ENCODE assay signal across 19 cellular contexts in the genomic region with DNA sequence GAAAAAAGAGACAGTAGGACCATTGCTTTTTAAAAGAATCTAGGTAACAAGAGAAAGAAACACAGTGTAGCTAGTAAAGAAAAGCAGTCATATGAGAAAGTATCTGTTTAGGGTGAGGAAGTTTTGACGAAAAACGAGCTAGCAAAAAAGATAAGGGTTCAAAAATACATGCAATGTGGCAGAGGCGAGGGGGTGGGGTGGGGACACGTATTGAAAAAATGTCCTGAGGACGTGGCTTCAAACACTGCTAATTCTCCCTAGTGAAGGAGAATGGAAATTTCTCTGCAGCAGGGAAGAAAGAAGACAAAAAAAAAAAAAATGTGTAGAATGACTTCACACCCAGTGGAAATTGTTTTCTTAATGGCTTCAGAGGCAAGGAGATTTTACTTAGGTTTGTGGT.
DNase-seq lines count a peak whose midpoint lies in the region; FAIRE-seq and TF ChIP-seq lines count a peak whose summit lies in the region.
"Had no signal": no experiment of that assay in that cellular context is flagged by ENCODE, and none has a peak within 500 bp of the region (broad histone marks: within the 10 kb centered on the region; RNA-seq: fewer than 3 reads in every experiment).

No MANE protein-coding gene starts in this region.

- no peak for DNase-seq in MCF 10A (ENCODE audit: unreplicated experiment)
- no peak for DNase-seq in breast epithelium (ENCODE audit: low spot score in 2 of 2)
- DNase-seq in adipocyte (ENCODE audit: low read depth), result no peak
- no peak for DNase-seq in keratinocyte (ENCODE audit: low read depth, low spot score)
- DNase-seq in suprapubic skin (ENCODE audit: low spot score in 2 of 2), result no peak
- DNase-seq in NCI-H748 treated with DMSO at 0.1 percent for 48 hours (lab: John Stamatoyannopoulos, UW), result no peak
- DNase-seq in DMS153 (lab: John Stamatoyannopoulos, UW), result no peak
- no peak for DNase-seq in immature natural killer cell
- DNase-seq: BE2C; CD4-positive, alpha-beta memory T cell; DMS79; KBM-7; NCI-H1092; NCI-H146; NCI-H510A treated with DMSO at 0.1 percent for 48 hours; SHP77 had no signal

- TF ChIP-seq CTCF in MCF 10A (IDR thresholded peaks at IDR 0.05; ENCODE audit: unreplicated experiment), result no peak
- TF ChIP-seq CTCF in breast epithelium (IDR thresholded peaks at IDR 0.05), result no peak
- TF ChIP-seq CTCF in keratinocyte (optimal IDR thresholded peaks at IDR 0.05 in 1 of 3, IDR thresholded peaks at IDR 0.05 in 1 of 3, conservative IDR thresholded peaks at IDR 0.05 in 1 of 3; ENCODE audit: extremely low read depth in 1 of 3, insufficient read depth in 2 of 3, low read length in 3 of 3), result no peak
- TF ChIP-seq CTCF in suprapubic skin (IDR thresholded peaks at IDR 0.05), result no peak

- no peak for TF ChIP-seq EP300 in suprapubic skin (IDR thresholded peaks at IDR 0.05)

- peak overlapping the region; percentile 77 for H3K4me2 ChIP-seq in keratinocyte (ENCODE audit: control insufficient read depth, extremely low read depth, insufficient read depth, low read depth, low read length)

- peak overlapping the region; percentile 28 for H3K9ac ChIP-seq in adipocyte (ENCODE audit: low read length)
- H3K9ac ChIP-seq in keratinocyte (ENCODE audit: control insufficient read depth, extremely low read depth, insufficient read depth, low read length), result no peak overlapping the region

- H3K36me3 ChIP-seq in breast epithelium (no peaks in the 10 kb centered on the region), adipocyte (ENCODE audit: control insufficient read depth, insufficient read depth, low read length, severe bottlenecking) (no peaks in the 10 kb centered on the region), keratinocyte (ENCODE audit: control insufficient read depth in 2 of 2, extremely low read depth in 1 of 2, insufficient read depth in 2 of 2, low read length in 2 of 2) (no peaks in the 10 kb centered on the region), suprapubic skin (no peaks in the 10 kb centered on the region)
- H3K36me3 ChIP-seq: BE2C had no signal

- H3K27ac Mint-ChIP-seq in MCF 10A (ENCODE audit: low read depth, unreplicated experiment), result peak overlapping the region; percentile 43
- H3K27ac Mint-ChIP-seq in immature natural killer cell, result no peak overlapping the region

- no peaks in the 10 kb centered on the region for H3K36me3 Mint-ChIP-seq in MCF 10A (ENCODE audit: insufficient read depth, unreplicated experiment)
- no peaks in the 10 kb centered on the region for H3K36me3 Mint-ChIP-seq in immature natural killer cell
- H3K36me3 Mint-ChIP-seq: CD4-positive, alpha-beta memory T cell had no signal

- H3K4me1 Mint-ChIP-seq in MCF 10A (ENCODE audit: insufficient read depth, unreplicated experiment), result peaks cover 19% of the 10 kb centered on the region
- no peaks in the 10 kb centered on the region for H3K4me1 Mint-ChIP-seq in immature natural killer cell
- H3K4me1 Mint-ChIP-seq: CD4-positive, alpha-beta memory T cell had no signal

- H3K79me2 ChIP-seq in keratinocyte (ENCODE audit: control insufficient read depth, insufficient read depth, low read length), result no peaks in the 10 kb centered on the region

- H3K27me3 ChIP-seq in breast epithelium, result no peaks in the 10 kb centered on the region
- H3K27me3 ChIP-seq in adipocyte (replicated peaks; ENCODE audit: control insufficient read depth, insufficient read depth, low read length), result no peaks in the 10 kb centered on the region
- no peaks in the 10 kb centered on the region for H3K27me3 ChIP-seq in keratinocyte (ENCODE audit: control insufficient read depth, extremely low read depth, insufficient read depth, low read length)
- no peaks in the 10 kb centered on the region for H3K27me3 ChIP-seq in suprapubic skin
- H3K27me3 ChIP-seq: BE2C had no signal

- H3K9me3 Mint-ChIP-seq in MCF 10A (ENCODE audit: unreplicated experiment), result no peaks in the 10 kb centered on the region
- peaks cover 5 to 23% (median 7%) of the 10 kb centered on the region in 6 donors for H3K9me3 Mint-ChIP-seq in immature natural killer cell

- H3K9me1 ChIP-seq in keratinocyte (ENCODE audit: control insufficient read depth, extremely low read depth, insufficient read depth, low read length), result no peaks in the 10 kb centered on the region

- H3K27me3 Mint-ChIP-seq in MCF 10A (ENCODE audit: insufficient read depth, unreplicated experiment) (no peaks in the 10 kb centered on the region), immature natural killer cell (ENCODE audit: low read depth in 3 of 3) (no peaks in the 10 kb centered on the region)
- H3K27me3 Mint-ChIP-seq: CD4-positive, alpha-beta memory T cell had no signal

- H3K4me3 Mint-ChIP-seq in MCF 10A (ENCODE audit: unreplicated experiment) (no peak overlapping the region), immature natural killer cell (no peak overlapping the region)
- H3K4me3 Mint-ChIP-seq: CD4-positive, alpha-beta memory T cell had no signal

- H3K4me3 ChIP-seq in breast epithelium (no peak overlapping the region), adipocyte (ENCODE audit: low read length) (no peak overlapping the region), keratinocyte (ENCODE audit: control insufficient read depth in 2 of 3, extremely low read depth in 1 of 3, insufficient read depth in 2 of 3, low read depth in 1 of 3, low read length in 3 of 3) (peak overlapping the region in 1 of 3 experiments; percentile 32), suprapubic skin (no peak overlapping the region)

- H3K9me3 ChIP-seq in breast epithelium, result no peaks in the 10 kb centered on the region
- H3K9me3 ChIP-seq in adipocyte (ENCODE audit: control insufficient read depth, low read length), result no peaks in the 10 kb centered on the region
- H3K9me3 ChIP-seq in keratinocyte (ENCODE audit: control insufficient read depth, low read depth, low read length), result no peaks in the 10 kb centered on the region
- H3K9me3 ChIP-seq in suprapubic skin, result no peaks in the 10 kb centered on the region
- H3K9me3 ChIP-seq: BE2C had no signal

- intact Hi-C loops in MCF 10A (cut with micrococcal nuclease), result no loop called here
- intact Hi-C loops in breast epithelium (cut with DNase I; ENCODE audit: low total_unique reads), result loop anchor here (10.0 kb wide), 1 partner anchor 1118 kb away; no protein-coding TSS in a partner anchor

- H2AFZ ChIP-seq in keratinocyte (ENCODE audit: control insufficient read depth, low read length), result no peak overlapping the region

- POLR2A ChIA-PET in MCF 10A (lab: Yijun Ruan, JAX), result interaction anchor here (0.6 kb wide), 1 partner anchor 74 kb away, joined by 4 read pairs; no protein-coding TSS in a partner anchor

- CTCF ChIA-PET in MCF 10A (lab: Yijun Ruan, JAX), result no interaction called here

- H3K27ac ChIP-seq in breast epithelium (no peak overlapping the region), keratinocyte (ENCODE audit: control insufficient read depth, insufficient read depth, low read length) (no peak overlapping the region), suprapubic skin (peak overlapping the region; percentile 19)
- H3K27ac ChIP-seq: 22Rv1 had no signal

- BruUV-seq in MCF 10A (replicated peaks; lab: Mats Ljungman, UMichigan), result no TSS peak

- no peak for FAIRE-seq in keratinocyte (lab: Jason Lieb, UNC)
- FAIRE-seq: G401.6, RCC 7860 had no signal

- dilution Hi-C loops in keratinocyte (cut with MboI; ENCODE audit: extremely low pct_ligation_motif_present, low sequenced_read_pairs), result no loop called here

- TF ChIP-seq POLR2A in breast epithelium (IDR thresholded peaks at IDR 0.05), result no peak
- no peak for TF ChIP-seq POLR2A in suprapubic skin (IDR thresholded peaks at IDR 0.05)

- 52% methylated on average over 5 of the region's 5 CpGs for WGBS in suprapubic skin

- H3K4me1 ChIP-seq in breast epithelium (no peaks in the 10 kb centered on the region), adipocyte (ENCODE audit: control insufficient read depth, insufficient read depth, low read length) (peaks cover 18% of the 10 kb centered on the region), keratinocyte (ENCODE audit: control insufficient read depth, extremely low read depth, insufficient read depth, low read length) (peaks cover 10% of the 10 kb centered on the region), suprapubic skin (no peaks in the 10 kb centered on the region)
- H3K4me1 ChIP-seq: BE2C had no signal

- no peaks in the 10 kb centered on the region for H4K20me1 ChIP-seq in keratinocyte (ENCODE audit: control insufficient read depth, extremely low read depth, insufficient read depth, low read length)
